In the genomic region with DNA sequence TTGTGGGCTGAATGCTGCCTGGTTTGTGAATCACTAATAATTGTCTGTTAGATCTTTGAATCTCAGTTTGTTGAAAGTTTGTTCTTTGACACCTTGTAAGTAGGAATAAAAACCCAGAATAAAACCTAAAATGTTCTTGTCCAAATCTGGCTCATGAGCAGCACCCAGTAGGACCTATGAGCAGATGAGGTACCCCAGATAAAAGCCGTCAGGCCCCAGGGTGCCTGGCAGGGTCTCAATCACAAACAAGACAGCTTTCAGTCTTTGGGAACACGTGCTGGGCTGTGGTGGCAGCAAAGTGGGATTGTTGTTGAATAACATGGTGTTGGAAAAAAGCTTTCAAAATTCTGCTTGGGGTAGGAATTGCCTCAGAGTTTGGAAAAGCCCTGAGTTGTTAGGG, we compare ENCODE assay signal across 33 cellular contexts.
"Had no signal": no experiment of that assay in that cellular context is flagged by ENCODE, and none has a peak within 500 bp of the region (broad histone marks: within the 10 kb centered on the region; RNA-seq: fewer than 3 reads in every experiment).

No MANE protein-coding gene starts in this region.

- H3K4me3 ChIP-seq: MG63, PC-9, SJCRH30, SK-N-MC had no signal

- ATAC-seq: Panc1, Right ventricle myocardium inferior, SK-N-SH treated with all-trans-retinoic acid at 6 μM for 48 hours had no signal

- H3K4me1 ChIP-seq: SJCRH30 had no signal

- H3K36me3 ChIP-seq: MG63, SJCRH30 had no signal

- DNase-seq: MG63, NCI-H1048, NCI-H1092 treated with DMSO at 0.1 percent for 48 hours, NCI-H1105 treated with DMSO at 0.1 percent for 48 hours, NCI-H1417, NCI-H1436, NCI-H146, NCI-H1694, NCI-H187, NCI-H1930, NCI-H2029 treated with DMSO at 0.1 percent for 48 hours, NCI-H2081 treated with DMSO at 0.1 percent for 48 hours, NCI-H2107, NCI-H2171, NCI-H226, NCI-H446 treated with DMSO at 0.1 percent for 48 hours, NCI-H510A, NCI-H524, NCI-H526, NCI-H69, NCI-H748 treated with DMSO at 0.1 percent for 48 hours, NCI-H82, PC-9, SHP77, SIG-M5, SJCRH30 had no signal

- H3K9me3 ChIP-seq: MG63, SJCRH30 had no signal

- H3K27me3 ChIP-seq: MG63, SJCRH30 had no signal

- H2AFZ ChIP-seq: PC-9 had no signal

- H3K9ac ChIP-seq: KMS-11 had no signal

- FAIRE-seq: RCC 7860 had no signal

- H3K4me2 ChIP-seq: KMS-11, PC-9 had no signal

- H3K27ac ChIP-seq: KMS-11, PC-9, RWPE1, SJCRH30, SK-N-MC had no signal
